Comparison of ENCODE assay signal across 13 cellular contexts in the genomic region with DNA sequence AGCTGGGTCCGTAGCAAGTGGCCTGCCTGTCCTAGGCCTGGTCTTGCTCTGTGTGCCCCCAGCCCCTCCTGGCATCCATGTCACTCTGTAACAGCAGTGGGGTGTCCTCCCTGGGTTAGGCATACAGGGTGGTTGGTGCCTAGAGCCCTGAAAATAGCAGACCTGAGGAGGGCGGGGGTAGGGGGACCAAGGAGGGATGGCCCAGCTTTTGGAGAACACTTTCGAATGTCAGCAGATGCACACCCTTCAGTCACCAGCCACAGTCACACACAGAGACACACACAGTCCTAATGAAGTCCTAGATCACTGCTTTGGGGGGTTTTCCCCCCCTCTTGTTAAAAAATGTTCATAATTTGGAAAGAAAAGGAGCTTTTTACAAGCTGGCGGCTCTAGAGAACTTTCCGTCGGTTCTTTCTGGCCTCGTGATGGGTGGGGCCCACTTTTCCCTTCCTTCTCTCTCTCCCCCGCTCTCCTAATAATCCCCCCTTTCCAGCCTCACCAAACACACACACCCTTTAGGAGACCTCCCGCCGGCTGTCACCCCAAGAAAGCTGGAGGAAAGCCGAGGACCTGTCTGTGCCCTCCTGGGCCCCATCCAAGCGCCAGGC. TPM values are rescaled to one million over a fixed set of nuclear protein-coding genes. Genes with fewer than 3 reads are reported as not detected.
A peak's percentile ranks its signal among the peaks of the same experiment; 100 is the strongest.
DNase-seq lines count a peak whose midpoint lies in the region; ATAC-seq and TF ChIP-seq lines count a peak whose summit lies in the region.
"Had no signal": no experiment of that assay in that cellular context is flagged by ENCODE, and none has a peak within 500 bp of the region (broad histone marks: within the 10 kb centered on the region; RNA-seq: fewer than 3 reads in every experiment).

No MANE protein-coding gene starts in this region.

- TF ChIP-seq CTCF in gastroesophageal sphincter (IDR thresholded peaks at IDR 0.05) (peak in 1 of 4 experiments; percentile 8), osteocyte (IDR thresholded peaks at IDR 0.05) (no peak), vagina (IDR thresholded peaks at IDR 0.05) (no peak)

- TF ChIP-seq EP300 in gastroesophageal sphincter (IDR thresholded peaks at IDR 0.05), result no peak

- H3K27me3 Mint-ChIP-seq in osteocyte (ENCODE audit: unreplicated experiment), result no peaks in the 10 kb centered on the region
- H3K27me3 Mint-ChIP-seq in T-helper 17 cell, result peaks cover 40% of the 10 kb centered on the region

- H3K4me3 Mint-ChIP-seq in osteocyte (ENCODE audit: unreplicated experiment), result no peak overlapping the region
- H3K4me3 Mint-ChIP-seq in T-helper 17 cell, result no peak overlapping the region
- H3K4me3 Mint-ChIP-seq: activated B cell treated with CpG ODN at 0.5 μM for 24 hours had no signal

- no peaks in the 10 kb centered on the region for H3K27me3 ChIP-seq in gastroesophageal sphincter
- no peaks in the 10 kb centered on the region for H3K27me3 ChIP-seq in vagina

- DNase-seq in osteocyte (ENCODE audit: extremely low spot score, unreplicated experiment) (no peak), vagina (ENCODE audit: extremely low spot score in 2 of 2) (no peak), HPDE6-E6E7 (ENCODE audit: extremely low spot score) (no peak), DMS53 (lab: John Stamatoyannopoulos, UW) (no peak), T-helper 17 cell (no peak)
- DNase-seq: activated B cell treated with CpG ODN at 0.5 μM for 24 hours; activated gamma-delta T cell treated with Interleukin-2 at 50 U/mL for 16 hours; GF-D8; NCI-H774; stimulated activated CD4-positive, alpha-beta T cell treated with anti-CD3 and anti-CD28 coated beads, Interleukin-4, amount 100 ng/mL, for 1 hour had no signal

- TF ChIP-seq POLR2A in gastroesophageal sphincter (IDR thresholded peaks at IDR 0.05) (no peak), vagina (IDR thresholded peaks at IDR 0.05) (no peak)

- H3K9me3 ChIP-seq in gastroesophageal sphincter (no peaks in the 10 kb centered on the region), vagina (no peaks in the 10 kb centered on the region), T-helper 17 cell (ENCODE audit: control insufficient read depth, low read length, poor library complexity, severe bottlenecking) (no peaks in the 10 kb centered on the region)

- H3K4me1 ChIP-seq in gastroesophageal sphincter, result peaks cover 52 to 100% (median 95%) of the 10 kb centered on the region in 3 donors
- H3K4me1 ChIP-seq in vagina, result peaks cover 100% of the 10 kb centered on the region

- H3K27ac ChIP-seq in gastroesophageal sphincter (peak overlapping the region; percentile 95 to 98 (median 97)), vagina (peak overlapping the region; percentile 96)
- H3K27ac ChIP-seq: KMS-11 had no signal

- 4 to 17% methylated on average over 7 to 8 of the region's 12 CpGs for WGBS in gastroesophageal sphincter (ENCODE audit: low coverage in 1 of 2), 2 donors

- intact Hi-C loops in vagina (cut with DNase I), result loop anchor here (5.0 kb wide), 1 partner anchor 57 kb away; a partner anchor contains a TSS

- no peaks in the 10 kb centered on the region for H3K9me3 Mint-ChIP-seq in osteocyte (ENCODE audit: unreplicated experiment)
- H3K9me3 Mint-ChIP-seq: activated B cell treated with CpG ODN at 0.5 μM for 24 hours had no signal

- peak overlapping the region in 1 of 2 donors; percentile 37 for H3K4me3 ChIP-seq in gastroesophageal sphincter
- H3K4me3 ChIP-seq in vagina, result peak overlapping the region; percentile 4 to 26

- H3K27ac Mint-ChIP-seq in osteocyte (ENCODE audit: unreplicated experiment) (peak overlapping the region; percentile 94), T-helper 17 cell (no peak overlapping the region)
- H3K27ac Mint-ChIP-seq: activated B cell treated with CpG ODN at 0.5 μM for 24 hours had no signal

- H3K4me1 Mint-ChIP-seq in osteocyte (ENCODE audit: unreplicated experiment) (peaks cover 90% of the 10 kb centered on the region), T-helper 17 cell (peaks cover 6% of the 10 kb centered on the region)

- H3K36me3 Mint-ChIP-seq in osteocyte (ENCODE audit: unreplicated experiment), result peaks cover 4% of the 10 kb centered on the region
- H3K36me3 Mint-ChIP-seq in T-helper 17 cell (ENCODE audit: low read depth), result peaks cover 2% of the 10 kb centered on the region

- ATAC-seq in SK-N-SH treated with all-trans-retinoic acid at 6 μM for 48 hours (peak; percentile 2; the same call in 2 of the 3 replicates), gastroesophageal sphincter (peak; percentile 26), T-helper 17 cell (no peak)

- H3K36me3 ChIP-seq in gastroesophageal sphincter (no peaks in the 10 kb centered on the region), vagina (no peaks in the 10 kb centered on the region)

TF ChIP-seq in SK-N-SH treated with all-trans-retinoic acid at 6 μM for 48 hours, 23 proteins besides CTCF, POLR2A, EP300 and RAD21:
- no peak for TF ChIP-seq BACH2 (CRISPR knock-in tag; IDR thresholded peaks at IDR 0.05; ENCODE audit: borderline replicate concordance)
- TF ChIP-seq ARNTL (CRISPR knock-in tag; IDR thresholded peaks at IDR 0.05; ENCODE audit: borderline replicate concordance, low read depth), result no peak
- no peak for TF ChIP-seq ZNF70 (CRISPR knock-in tag; IDR thresholded peaks at IDR 0.05)
- TF ChIP-seq ESRRG (CRISPR knock-in tag; IDR thresholded peaks at IDR 0.05), result no peak
- TF ChIP-seq ZNF8 (CRISPR knock-in tag; IDR thresholded peaks at IDR 0.05), result no peak
- TF ChIP-seq OSR1 (CRISPR knock-in tag; IDR thresholded peaks at IDR 0.05), result no peak
- no peak for TF ChIP-seq ISL1 (CRISPR knock-in tag; IDR thresholded peaks at IDR 0.05)
- TF ChIP-seq SNAI2 (CRISPR knock-in tag; IDR thresholded peaks at IDR 0.05), result no peak
- TF ChIP-seq RARB (CRISPR knock-in tag; IDR thresholded peaks at IDR 0.05), result no peak
- TF ChIP-seq, protein P1, sequence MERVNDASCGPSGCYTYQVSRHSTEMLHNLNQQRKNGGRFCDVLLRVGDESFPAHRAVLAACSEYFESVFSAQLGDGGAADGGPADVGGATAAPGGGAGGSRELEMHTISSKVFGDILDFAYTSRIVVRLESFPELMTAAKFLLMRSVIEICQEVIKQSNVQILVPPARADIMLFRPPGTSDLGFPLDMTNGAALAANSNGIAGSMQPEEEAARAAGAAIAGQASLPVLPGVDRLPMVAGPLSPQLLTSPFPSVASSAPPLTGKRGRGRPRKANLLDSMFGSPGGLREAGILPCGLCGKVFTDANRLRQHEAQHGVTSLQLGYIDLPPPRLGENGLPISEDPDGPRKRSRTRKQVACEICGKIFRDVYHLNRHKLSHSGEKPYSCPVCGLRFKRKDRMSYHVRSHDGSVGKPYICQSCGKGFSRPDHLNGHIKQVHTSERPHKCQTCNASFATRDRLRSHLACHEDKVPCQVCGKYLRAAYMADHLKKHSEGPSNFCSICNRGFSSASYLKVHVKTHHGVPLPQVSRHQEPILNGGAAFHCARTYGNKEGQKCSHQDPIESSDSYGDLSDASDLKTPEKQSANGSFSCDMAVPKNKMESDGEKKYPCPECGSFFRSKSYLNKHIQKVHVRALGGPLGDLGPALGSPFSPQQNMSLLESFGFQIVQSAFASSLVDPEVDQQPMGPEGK (CRISPR knock-in tag; IDR thresholded peaks at IDR 0.05; ENCODE audit: borderline replicate concordance), result no peak
- TF ChIP-seq, protein P2, sequence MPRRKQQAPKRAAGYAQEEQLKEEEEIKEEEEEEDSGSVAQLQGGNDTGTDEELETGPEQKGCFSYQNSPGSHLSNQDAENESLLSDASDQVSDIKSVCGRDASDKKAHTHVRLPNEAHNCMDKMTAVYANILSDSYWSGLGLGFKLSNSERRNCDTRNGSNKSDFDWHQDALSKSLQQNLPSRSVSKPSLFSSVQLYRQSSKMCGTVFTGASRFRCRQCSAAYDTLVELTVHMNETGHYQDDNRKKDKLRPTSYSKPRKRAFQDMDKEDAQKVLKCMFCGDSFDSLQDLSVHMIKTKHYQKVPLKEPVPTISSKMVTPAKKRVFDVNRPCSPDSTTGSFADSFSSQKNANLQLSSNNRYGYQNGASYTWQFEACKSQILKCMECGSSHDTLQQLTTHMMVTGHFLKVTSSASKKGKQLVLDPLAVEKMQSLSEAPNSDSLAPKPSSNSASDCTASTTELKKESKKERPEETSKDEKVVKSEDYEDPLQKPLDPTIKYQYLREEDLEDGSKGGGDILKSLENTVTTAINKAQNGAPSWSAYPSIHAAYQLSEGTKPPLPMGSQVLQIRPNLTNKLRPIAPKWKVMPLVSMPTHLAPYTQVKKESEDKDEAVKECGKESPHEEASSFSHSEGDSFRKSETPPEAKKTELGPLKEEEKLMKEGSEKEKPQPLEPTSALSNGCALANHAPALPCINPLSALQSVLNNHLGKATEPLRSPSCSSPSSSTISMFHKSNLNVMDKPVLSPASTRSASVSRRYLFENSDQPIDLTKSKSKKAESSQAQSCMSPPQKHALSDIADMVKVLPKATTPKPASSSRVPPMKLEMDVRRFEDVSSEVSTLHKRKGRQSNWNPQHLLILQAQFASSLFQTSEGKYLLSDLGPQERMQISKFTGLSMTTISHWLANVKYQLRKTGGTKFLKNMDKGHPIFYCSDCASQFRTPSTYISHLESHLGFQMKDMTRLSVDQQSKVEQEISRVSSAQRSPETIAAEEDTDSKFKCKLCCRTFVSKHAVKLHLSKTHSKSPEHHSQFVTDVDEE (CRISPR knock-in tag; IDR thresholded peaks at IDR 0.05), result no peak
- TF ChIP-seq, protein P3, sequence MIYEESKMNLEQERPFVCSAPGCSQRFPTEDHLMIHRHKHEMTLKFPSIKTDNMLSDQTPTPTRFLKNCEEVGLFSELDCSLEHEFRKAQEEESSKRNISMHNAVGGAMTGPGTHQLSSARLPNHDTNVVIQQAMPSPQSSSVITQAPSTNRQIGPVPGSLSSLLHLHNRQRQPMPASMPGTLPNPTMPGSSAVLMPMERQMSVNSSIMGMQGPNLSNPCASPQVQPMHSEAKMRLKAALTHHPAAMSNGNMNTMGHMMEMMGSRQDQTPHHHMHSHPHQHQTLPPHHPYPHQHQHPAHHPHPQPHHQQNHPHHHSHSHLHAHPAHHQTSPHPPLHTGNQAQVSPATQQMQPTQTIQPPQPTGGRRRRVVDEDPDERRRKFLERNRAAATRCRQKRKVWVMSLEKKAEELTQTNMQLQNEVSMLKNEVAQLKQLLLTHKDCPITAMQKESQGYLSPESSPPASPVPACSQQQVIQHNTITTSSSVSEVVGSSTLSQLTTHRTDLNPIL (CRISPR knock-in tag; IDR thresholded peaks at IDR 0.05; ENCODE audit: low read depth), result no peak

RNA-seq across cellular contexts. Expression of a gene that starts 47.9 kb away (rescaled TPM):
- 10 to 100 TPM in 2 of 4 donors, 1 to 10 TPM in 2; 9.9 to 11.8 (median 10.8) TPM for total RNA-seq in gastroesophageal sphincter
- total RNA-seq in osteocyte, result not detected in 2 replicates
- total RNA-seq in vagina, result 11.5 TPM
- total RNA-seq in T-helper 17 cell, result 10 to 100 TPM in 1 of 2 donors, 1 to 10 TPM in 1; 6.9 to 17.9 TPM

RNA-seq across cellular contexts. Expression of a gene that starts 59.4 kb away (rescaled TPM):
- total RNA-seq in gastroesophageal sphincter (100 to 1,000 TPM in 1 of 4 donors, 10 to 100 TPM in 3; 44.7 to 145 (median 72.4) TPM), osteocyte (87.0 and 93.7 TPM in 2 replicates), vagina (81.8 TPM), T-helper 17 cell (under 1 TPM; 0.75 to 0.86 TPM)

Comparison
In these comparisons a context has a peak if more than half of its experiments do, and no peak if none do; other contexts are left out.
1. RNA of a gene that starts 59.4 kb away (total RNA-seq): 87.0 to 93.7 TPM in osteocyte, 44.7 to 145 TPM in gastroesophageal sphincter and 81.8 TPM in vagina (single experiment); 0.75 to 0.86 TPM in T-helper 17 cell; every median in the first group is over 10 times any median in the second.